Comparison of ENCODE assay signal across 24 cellular contexts in genomic region chr12:122140467-122141257, GRCh38. TPM values are rescaled to one million over a fixed set of nuclear protein-coding genes. Genes with fewer than 3 reads are reported as not detected.
"Had no signal": no experiment of that assay in that cellular context is flagged by ENCODE, and none has a peak within 500 bp of the region (broad histone marks: within the 10 kb centered on the region; RNA-seq: fewer than 3 reads in every experiment).

No MANE protein-coding gene starts in this region.

- ATAC-seq: activated T-cell treated with anti-CD3 and anti-CD28 coated beads, Interleukin-2, amount 50 U/mL, for 72 hours; body of pancreas; T-helper 17 cell had no signal

- FAIRE-seq: TTC549 had no signal

- H3K9me3 ChIP-seq: body of pancreas had no signal

- H3K9me3 Mint-ChIP-seq: activated B cell treated with CpG ODN at 0.5 μM for 24 hours; activated CD4-positive, alpha-beta T cell treated with anti-CD3 and anti-CD28 coated beads, Interleukin-2, amount 10 ng/mL, durations not matched to agents 24 days and 14 days; activated naive CD4-positive, alpha-beta T cell treated with anti-CD3 and anti-CD28 coated beads, Interleukin-2, amount 50 U/mL, for 24 hours; activated T-cell treated with anti-CD3 and anti-CD28 coated beads, Interleukin-2, amount 50 U/mL, for 72 hours had no signal

- H3K36me3 Mint-ChIP-seq: activated naive CD4-positive, alpha-beta T cell treated with anti-CD3 and anti-CD28 coated beads, Interleukin-2, amount 50 U/mL, for 24 hours had no signal

- H3K4me1 Mint-ChIP-seq: activated B cell treated with CpG ODN at 0.5 μM for 24 hours; activated CD4-positive, alpha-beta T cell treated with anti-CD3 and anti-CD28 coated beads, Interleukin-2, amount 10 ng/mL, durations not matched to agents 24 days and 14 days; activated naive CD4-positive, alpha-beta T cell treated with anti-CD3 and anti-CD28 coated beads, Interleukin-2, amount 50 U/mL, for 24 hours; T-helper 17 cell had no signal

- H3K4me1 ChIP-seq: body of pancreas had no signal

- H3K27ac ChIP-seq: body of pancreas had no signal

- H3K27ac Mint-ChIP-seq: activated B cell treated with CpG ODN at 0.5 μM for 24 hours; activated CD4-positive, alpha-beta T cell treated with anti-CD3 and anti-CD28 coated beads, Interleukin-2, amount 10 ng/mL, durations not matched to agents 24 days and 14 days; activated naive CD4-positive, alpha-beta T cell treated with anti-CD3 and anti-CD28 coated beads, Interleukin-2, amount 50 U/mL, for 24 hours; activated T-cell treated with anti-CD3 and anti-CD28 coated beads, Interleukin-2, amount 50 U/mL, for 72 hours; T-helper 17 cell had no signal

- H3K27me3 ChIP-seq: body of pancreas had no signal

- H3K27me3 Mint-ChIP-seq: activated B cell treated with CpG ODN at 0.5 μM for 24 hours; activated CD4-positive, alpha-beta T cell treated with anti-CD3 and anti-CD28 coated beads, Interleukin-2, amount 10 ng/mL, durations not matched to agents 24 days and 14 days; activated naive CD4-positive, alpha-beta T cell treated with anti-CD3 and anti-CD28 coated beads, Interleukin-2, amount 50 U/mL, for 24 hours; T-helper 17 cell had no signal

- DNase-seq: activated B cell treated with CpG ODN at 0.5 μM for 24 hours; activated CD4-positive, alpha-beta T cell treated with anti-CD3 and anti-CD28 coated beads for 1 hour; activated CD4-positive, alpha-beta T cell treated with anti-CD3 and anti-CD28 coated beads, Interleukin-2, amount 10 ng/mL, durations not matched to agents 24 days and 14 days; activated CD4-positive, alpha-beta T cell treated with anti-CD3 and anti-CD28 coated beads, Interleukin-2, amount 50 U/mL, for 48 hours; activated T-cell treated with anti-CD3 and anti-CD28 coated beads for 4 hours; activated T-cell treated with anti-CD3 and anti-CD28 coated beads, Interleukin-2, amount 50 U/mL, for 72 hours; aorta; body of pancreas; Kasumi-1; KBM-7; NCI-H1048; NCI-H146; NCI-H187 treated with DMSO at 0.1 percent for 48 hours; NCI-H2081 treated with DMSO at 0.1 percent for 48 hours; NCI-H446 treated with DMSO at 0.1 percent for 48 hours; NCI-H526; NCI-H774; SIG-M5; T-helper 17 cell; T-helper 9 cell had no signal

- H3K4me3 ChIP-seq: body of pancreas had no signal

- H3K4me3 Mint-ChIP-seq: activated B cell treated with CpG ODN at 0.5 μM for 24 hours; activated CD4-positive, alpha-beta T cell treated with anti-CD3 and anti-CD28 coated beads, Interleukin-2, amount 10 ng/mL, durations not matched to agents 24 days and 14 days; activated naive CD4-positive, alpha-beta T cell treated with anti-CD3 and anti-CD28 coated beads, Interleukin-2, amount 50 U/mL, for 24 hours; activated T-cell treated with anti-CD3 and anti-CD28 coated beads, Interleukin-2, amount 50 U/mL, for 72 hours; T-helper 17 cell had no signal

RNA-seq across cellular contexts. Expression of gene IL31, which starts 33.4 kb away (rescaled TPM):
- total RNA-seq: activated B cell treated with CpG ODN at 0.5 μM for 24 hours, aorta, body of pancreas, OCI-LY7, RPMI7951, T-helper 17 cell had no signal
- polyA plus RNA-seq: aorta had no signal

RNA-seq across cellular contexts. Expression of gene LRRC43, which starts 42.3 kb away (rescaled TPM):
- total RNA-seq: activated B cell treated with CpG ODN at 0.5 μM for 24 hours, aorta, OCI-LY7, T-helper 17 cell had no signal
- polyA plus RNA-seq: aorta had no signal
